Comparison of ENCODE assay signal across 33 cellular contexts in genomic region chr6:161440299-161440698, GRCh38.
"Had no signal": no experiment of that assay in that cellular context is flagged by ENCODE, and none has a peak within 500 bp of the region (broad histone marks: within the 10 kb centered on the region; RNA-seq: fewer than 3 reads in every experiment).

No MANE protein-coding gene starts in this region.

- H3K27ac Mint-ChIP-seq: activated CD4-positive, alpha-beta T cell treated with anti-CD3 and anti-CD28 coated beads, Interleukin-2, amount 10 ng/mL, durations not matched to agents 24 days and 14 days; activated CD8-positive, alpha-beta T cell treated with anti-CD3 and anti-CD28 coated beads for 36 hours; activated naive CD8-positive, alpha-beta T cell treated with anti-CD3 and anti-CD28 coated beads for 36 hours; activated T-cell treated with anti-CD3 and anti-CD28 coated beads, Interleukin-2, amount 50 U/mL, for 72 hours; activated T-helper 17 cell treated with anti-CD3 and anti-CD28 coated beads, Interleukin-2, amount 50 U/mL, for 72 hours; T-helper 1 cell treated with Interleukin-12 subunit alpha and Interleukin-12 subunit beta and Interleukin-4 antibody, amounts not matched to agents 30 μg/mL and 1 μg/mL, for 36 hours; T-helper 2 cell treated with Interferon-gamma antibody and Interleukin-4, amounts not matched to agents 5 μg/mL and 100 μg/mL, for 36 hours had no signal

- H3K4me3 Mint-ChIP-seq: activated CD4-positive, alpha-beta T cell treated with anti-CD3 and anti-CD28 coated beads, Interleukin-2, amount 10 ng/mL, durations not matched to agents 24 days and 14 days; activated CD8-positive, alpha-beta T cell treated with anti-CD3 and anti-CD28 coated beads for 36 hours; activated naive CD8-positive, alpha-beta T cell treated with anti-CD3 and anti-CD28 coated beads for 36 hours; activated T-cell treated with anti-CD3 and anti-CD28 coated beads, Interleukin-2, amount 50 U/mL, for 72 hours; activated T-helper 17 cell treated with anti-CD3 and anti-CD28 coated beads, Interleukin-2, amount 50 U/mL, for 72 hours; T-helper 1 cell treated with Interleukin-12 subunit alpha and Interleukin-12 subunit beta and Interleukin-4 antibody, amounts not matched to agents 30 μg/mL and 1 μg/mL, for 36 hours; T-helper 2 cell treated with Interferon-gamma antibody and Interleukin-4, amounts not matched to agents 5 μg/mL and 100 μg/mL, for 36 hours had no signal

- H3K36me3 Mint-ChIP-seq: activated naive CD8-positive, alpha-beta T cell treated with anti-CD3 and anti-CD28 coated beads for 36 hours had no signal

- H3K9me3 ChIP-seq: ascending aorta, MG63, SJSA1, SK-N-SH had no signal

- H3K4me2 ChIP-seq: SK-N-SH had no signal

- H3K27me3 ChIP-seq: ascending aorta, MG63, SJSA1 had no signal

- FAIRE-seq: bronchial epithelial cell, TTC549 had no signal

- H3K36me3 ChIP-seq: ascending aorta, MG63, SJSA1 had no signal

- ATAC-seq: activated CD8-positive, alpha-beta T cell treated with anti-CD3 and anti-CD28 coated beads for 36 hours; activated T-cell treated with anti-CD3 and anti-CD28 coated beads, Interleukin-2, amount 50 U/mL, for 72 hours; activated T-helper 17 cell treated with anti-CD3 and anti-CD28 coated beads, Interleukin-2, amount 50 U/mL, for 72 hours; Panc1 had no signal

- DNase-seq: activated CD4-positive, alpha-beta T cell treated with anti-CD3 and anti-CD28 coated beads, Interleukin-2, amount 10 ng/mL, durations not matched to agents 24 days and 14 days; activated CD4-positive, alpha-beta T cell treated with anti-CD3 and anti-CD28 coated beads, Interleukin-2, amount 50 U/mL, for 4 hours; activated CD8-positive, alpha-beta T cell treated with anti-CD3 and anti-CD28 coated beads for 36 hours; activated effector memory CD4-positive, alpha-beta T cell treated with anti-CD3 and anti-CD28 coated beads, Interleukin-2, amount 50 U/mL, for 16 hours; activated naive CD4-positive, alpha-beta T cell; activated naive CD4-positive, alpha-beta T cell treated with anti-CD3 and anti-CD28 coated beads, Interleukin-2, amount 50 U/mL, for 16 hours; activated naive CD8-positive, alpha-beta T cell treated with anti-CD3 and anti-CD28 coated beads for 36 hours; activated T-cell treated with anti-CD3 and anti-CD28 coated beads, Interleukin-2, amount 50 U/mL, for 1 hour; activated T-cell treated with anti-CD3 and anti-CD28 coated beads, Interleukin-2, amount 50 U/mL, for 72 hours; amygdala; caudate nucleus; Kasumi-1; KBM-7; MG63; NCI-H1048; NCI-H1105 treated with DMSO at 0.1 percent for 48 hours; NCI-H1436; NCI-H1694; NCI-H1930; NCI-H2081 treated with DMSO at 0.1 percent for 48 hours; NCI-H226; NCI-H446 treated with DMSO at 0.1 percent for 48 hours; NCI-H524; SHP77 treated with DMSO at 0.1 percent for 48 hours; SK-N-SH had no signal

- H3K4me3 ChIP-seq: ascending aorta, MG63, SJSA1 had no signal

- H3K9me3 Mint-ChIP-seq: activated CD4-positive, alpha-beta T cell treated with anti-CD3 and anti-CD28 coated beads, Interleukin-2, amount 10 ng/mL, durations not matched to agents 24 days and 14 days; activated CD8-positive, alpha-beta T cell treated with anti-CD3 and anti-CD28 coated beads for 36 hours; activated naive CD8-positive, alpha-beta T cell treated with anti-CD3 and anti-CD28 coated beads for 36 hours; activated T-cell treated with anti-CD3 and anti-CD28 coated beads, Interleukin-2, amount 50 U/mL, for 72 hours; activated T-helper 17 cell treated with anti-CD3 and anti-CD28 coated beads, Interleukin-2, amount 50 U/mL, for 72 hours; T-helper 1 cell treated with Interleukin-12 subunit alpha and Interleukin-12 subunit beta and Interleukin-4 antibody, amounts not matched to agents 30 μg/mL and 1 μg/mL, for 36 hours; T-helper 2 cell treated with Interferon-gamma antibody and Interleukin-4, amounts not matched to agents 5 μg/mL and 100 μg/mL, for 36 hours had no signal

- H3K9ac ChIP-seq: SK-N-SH had no signal

- H3K4me1 Mint-ChIP-seq: activated T-helper 17 cell treated with anti-CD3 and anti-CD28 coated beads, Interleukin-2, amount 50 U/mL, for 72 hours had no signal

- H3K27ac ChIP-seq: ascending aorta, SJSA1 had no signal

- H3K27me3 Mint-ChIP-seq: activated CD4-positive, alpha-beta T cell treated with anti-CD3 and anti-CD28 coated beads, Interleukin-2, amount 10 ng/mL, durations not matched to agents 24 days and 14 days; activated CD8-positive, alpha-beta T cell treated with anti-CD3 and anti-CD28 coated beads for 36 hours; activated T-helper 17 cell treated with anti-CD3 and anti-CD28 coated beads, Interleukin-2, amount 50 U/mL, for 72 hours had no signal
